Comparison of ENCODE assay signal across 8 cellular contexts in genomic region chr7:2520131-2520807, GRCh38. TPM values are rescaled to one million over a fixed set of nuclear protein-coding genes. Genes with fewer than 3 reads are reported as not detected.
DNase-seq lines count a peak whose midpoint lies in the region; ATAC-seq lines count a peak whose summit lies in the region.

No MANE protein-coding gene starts in this region.

- no peaks in the 10 kb centered on the region for H3K9me3 ChIP-seq in SJSA1 (replicated peaks)

- H3K36me3 ChIP-seq in ACC112 (ENCODE audit: insufficient read depth, low read length) (no peaks in the 10 kb centered on the region), SJSA1 (no peaks in the 10 kb centered on the region)

- H3K4me1 ChIP-seq in ACC112 (ENCODE audit: control insufficient read depth, insufficient read depth, low read length, unreplicated experiment), result peaks cover 64% of the 10 kb centered on the region
- H3K4me1 ChIP-seq in SJSA1 (replicated peaks), result peaks cover 76% of the 10 kb centered on the region

- H3K27me3 ChIP-seq in ACC112 (ENCODE audit: insufficient read depth, low read length) (no peaks in the 10 kb centered on the region), SJSA1 (replicated peaks) (no peaks in the 10 kb centered on the region)

- H3K4me3 ChIP-seq in ACC112 (ENCODE audit: low read depth, low read length) (peak overlapping the region; percentile 86), GM08714 (ENCODE audit: low read length) (peak overlapping the region; percentile 15; the same call in 1 of the 2 replicates), SJSA1 (peak overlapping the region; percentile 35)

- H3K27ac Mint-ChIP-seq in natural killer cell treated with Interleukin-12 subunit alpha and Interleukin-12 subunit beta and Interleukin-15 and Interleukin-18, amount 100 ng/mL, for 72 hours, result peak overlapping the region; percentile 77 to 78

- H3K36me3 Mint-ChIP-seq in natural killer cell treated with Interleukin-12 subunit alpha and Interleukin-12 subunit beta and Interleukin-15 and Interleukin-18, amount 100 ng/mL, for 72 hours, result no peaks in the 10 kb centered on the region

- no peaks in the 10 kb centered on the region for H3K9me3 Mint-ChIP-seq in natural killer cell treated with Interleukin-12 subunit alpha and Interleukin-12 subunit beta and Interleukin-15 and Interleukin-18, amount 100 ng/mL, for 72 hours

- peak overlapping the region; percentile 90 for H3K4me3 Mint-ChIP-seq in natural killer cell treated with Interleukin-12 subunit alpha and Interleukin-12 subunit beta and Interleukin-15 and Interleukin-18, amount 100 ng/mL, for 72 hours

- DNase-seq in SJSA1 (ENCODE audit: low read depth in 1 of 2, low spot score in 2 of 2) (no peak), ecto neural progenitor cell (ENCODE audit: low spot score) (peak; percentile 72)
- DNase-seq in natural killer cell treated with Interleukin-12 subunit alpha and Interleukin-12 subunit beta and Interleukin-15 and Interleukin-18, amount 100 ng/mL, for 72 hours (ENCODE audit: low spot score), result no peak
- no peak for DNase-seq in stimulated activated naive CD4-positive, alpha-beta T cell treated with Interleukin-2 at 50 U/mL for 16 hours (lab: John Stamatoyannopoulos, UW)

- no peak overlapping the region for H2AFZ ChIP-seq in ACC112 (ENCODE audit: low read length, unreplicated experiment)

- H3K27ac ChIP-seq in ACC112 (ENCODE audit: low read depth, low read length), result no peak overlapping the region
- no peak overlapping the region for H3K27ac ChIP-seq in SJSA1

- peaks cover 16% of the 10 kb centered on the region for H3K79me2 ChIP-seq in ACC112 (ENCODE audit: control insufficient read depth, insufficient read depth, low read length, unreplicated experiment)

- H3K4me1 Mint-ChIP-seq in natural killer cell treated with Interleukin-12 subunit alpha and Interleukin-12 subunit beta and Interleukin-15 and Interleukin-18, amount 100 ng/mL, for 72 hours (ENCODE audit: low read depth in 2 of 2), result peaks cover 18 to 19% of the 10 kb centered on the region in 2 donors

- no peak for ATAC-seq in natural killer cell treated with Interleukin-12 subunit alpha and Interleukin-12 subunit beta and Interleukin-15 and Interleukin-18, amount 100 ng/mL, for 72 hours
- no peak for ATAC-seq in HG02588 (IDR thresholded peaks at IDR 0.05; ENCODE audit: unreplicated experiment)
- no peak for ATAC-seq in HG03280 (IDR thresholded peaks at IDR 0.05; ENCODE audit: unreplicated experiment)

- no peaks in the 10 kb centered on the region for H3K27me3 Mint-ChIP-seq in natural killer cell treated with Interleukin-12 subunit alpha and Interleukin-12 subunit beta and Interleukin-15 and Interleukin-18, amount 100 ng/mL, for 72 hours

RNA-seq across cellular contexts. Expression of gene LFNG, which starts 0.7 kb away (rescaled TPM):
- total RNA-seq in SJSA1 (2014; rRNA removed; shearing (Covaris generic)), result 0.97 and 2.4 TPM in 2 replicates
- 100 to 1,000 TPM in 1 of 2 donors, 10 to 100 TPM in 1; 89.8 to 153 TPM for total RNA-seq in natural killer cell treated with Interleukin-12 subunit alpha and Interleukin-12 subunit beta and Interleukin-15 and Interleukin-18, amount 100 ng/mL, for 72 hours

RNA-seq across cellular contexts. Expression of gene BRAT1, which starts 35.1 kb away (rescaled TPM):
- total RNA-seq in SJSA1 (2014; rRNA removed; shearing (Covaris generic)), result 33.3 and 49.2 TPM in 2 replicates
- total RNA-seq in natural killer cell treated with Interleukin-12 subunit alpha and Interleukin-12 subunit beta and Interleukin-15 and Interleukin-18, amount 100 ng/mL, for 72 hours, result 10 to 100 TPM; 27.0 to 61.4 TPM

RNA-seq across cellular contexts. Expression of gene IQCE, which starts 38.5 kb away (rescaled TPM):
- 10.9 and 16.1 TPM in 2 replicates for total RNA-seq in SJSA1 (2014; rRNA removed; shearing (Covaris generic))
- total RNA-seq in natural killer cell treated with Interleukin-12 subunit alpha and Interleukin-12 subunit beta and Interleukin-15 and Interleukin-18, amount 100 ng/mL, for 72 hours, result 10 to 100 TPM; 11.6 to 17.7 TPM

RNA-seq across cellular contexts. Expression of gene GRIFIN, which starts 44.1 kb away (rescaled TPM):
- not detected in 2 replicates for total RNA-seq in SJSA1 (2014; rRNA removed; shearing (Covaris generic))
- not detected for total RNA-seq in natural killer cell treated with Interleukin-12 subunit alpha and Interleukin-12 subunit beta and Interleukin-15 and Interleukin-18, amount 100 ng/mL, for 72 hours

Comparison
In these comparisons a context has a peak if more than half of its experiments do, and no peak if none do; other contexts are left out.
1. H3K4me3 ChIP-seq: peak in every context shown above with its lines; median percentile 86 in ACC112; 35 in SJSA1; 15 in GM08714.
2. RNA of gene LFNG, which starts 0.7 kb away (total RNA-seq): 89.8 to 153 TPM in natural killer cell treated with Interleukin-12 subunit alpha and Interleukin-12 subunit beta and Interleukin-15 and Interleukin-18, amount 100 ng/mL, for 72 hours; 0.97 to 2.4 TPM in SJSA1; every median in the first group is over 10 times any median in the second.